Comparison of ENCODE assay signal across 14 cellular contexts in the genomic region with DNA sequence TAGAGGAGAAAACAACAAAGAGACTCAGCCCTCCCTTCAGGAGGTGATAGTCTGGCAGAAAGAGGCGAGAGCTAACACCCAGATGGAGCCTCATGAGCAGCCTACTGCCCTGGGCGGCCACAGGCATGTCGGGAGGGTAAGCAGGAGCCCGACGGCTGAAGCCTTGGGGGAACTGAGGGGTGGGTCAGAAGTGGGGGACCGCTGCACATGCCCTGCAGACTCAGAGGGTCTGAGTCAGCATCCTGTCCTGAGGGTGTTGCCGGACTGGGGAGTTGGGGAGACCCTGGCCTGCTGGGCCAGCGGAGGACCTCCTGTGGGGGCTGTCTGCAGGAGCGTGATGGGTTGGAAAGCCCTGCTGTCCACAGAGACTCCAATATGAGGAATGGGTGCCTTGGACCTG. TPM values are rescaled to one million over a fixed set of nuclear protein-coding genes. Genes with fewer than 3 reads are reported as not detected.
A peak's percentile ranks its signal among the peaks of the same experiment; 100 is the strongest.
DNase-seq lines count a peak whose midpoint lies in the region; ATAC-seq and TF ChIP-seq lines count a peak whose summit lies in the region.
"Had no signal": no experiment of that assay in that cellular context is flagged by ENCODE, and none has a peak within 500 bp of the region (broad histone marks: within the 10 kb centered on the region; RNA-seq: fewer than 3 reads in every experiment).

No MANE protein-coding gene starts in this region.

- peak overlapping the region in 2 of 3 experiments; percentile 15 to 79 for H3K27ac Mint-ChIP-seq in nephron
- H3K27ac Mint-ChIP-seq: CD4-positive, CD25-positive, alpha-beta regulatory T cell had no signal

- H3K27ac ChIP-seq in left ventricle myocardium inferior (replicated peaks) (no peak overlapping the region), RWPE1 (peak overlapping the region; percentile 9; the same call in 1 of the 2 replicates), spleen (no peak overlapping the region)
- H3K27ac ChIP-seq: 22Rv1 had no signal

- no peak for ATAC-seq in Right ventricle myocardium superior (ENCODE audit: poor library complexity)
- no peak for ATAC-seq in GM21423 (IDR thresholded peaks at IDR 0.05; ENCODE audit: unreplicated experiment)
- ATAC-seq: HCT116 had no signal

- H3K9me3 ChIP-seq in left ventricle myocardium inferior (replicated peaks) (no peaks in the 10 kb centered on the region), spleen (no peaks in the 10 kb centered on the region)

- no peak overlapping the region for H3K4me3 Mint-ChIP-seq in nephron

- no peak for TF ChIP-seq POLR2A in spleen (IDR thresholded peaks at IDR 0.05)

- no peak overlapping the region for H3K4me3 ChIP-seq in left ventricle myocardium inferior
- H3K4me3 ChIP-seq in spleen = no peak overlapping the region

- no peaks in the 10 kb centered on the region for H3K36me3 ChIP-seq in left ventricle myocardium inferior
- H3K36me3 ChIP-seq in spleen = no peaks in the 10 kb centered on the region

- intact Hi-C loops in Right ventricle myocardium superior (cut with DNase I) (no loop called here), left ventricle myocardium inferior (cut with micrococcal nuclease) (no loop called here), spleen (cut with DNase I; ENCODE audit: low total_unique reads) (no loop called here)

- POLR2A ChIA-PET in RWPE1 (lab: Yijun Ruan, JAX; ENCODE audit: low non-redundant PET) = no interaction called here

- CTCF ChIA-PET in RWPE1 (lab: Yijun Ruan, JAX) = no interaction called here

- peaks cover 29% of the 10 kb centered on the region for H3K4me1 Mint-ChIP-seq in nephron

- WGBS in spleen, 5 donors = 88 to 94% (median 90%) methylated on average over 9 of the region's 9 CpGs

- no peaks in the 10 kb centered on the region for H3K27me3 ChIP-seq in left ventricle myocardium inferior (ENCODE audit: low read depth)
- peaks cover 0 to 9% (median 0%) of the 10 kb centered on the region in 7 donors for H3K27me3 ChIP-seq in spleen (replicated peaks in 1 of 7)

- H3K9me3 Mint-ChIP-seq in nephron = peaks cover 3% of the 10 kb centered on the region
- H3K9me3 Mint-ChIP-seq: CD4-positive, CD25-positive, alpha-beta regulatory T cell had no signal

- DNase-seq in Right ventricle myocardium superior (peak; percentile 8), left ventricle myocardium inferior (no peak), RWPE1 (ENCODE audit: low spot score) (no peak), spleen (peak; percentile 61), UCSD-AML1 (lab: John Stamatoyannopoulos, UW; ENCODE audit: unreplicated experiment) (no peak), NCI-H1436 (lab: John Stamatoyannopoulos, UW) (no peak)
- DNase-seq: CD4-positive, CD25-positive, alpha-beta regulatory T cell; DMS79; GOT3; IMR-90 had no signal

- H3K27me3 Mint-ChIP-seq in nephron (ENCODE audit: low read depth) = no peaks in the 10 kb centered on the region

- H3K4me1 ChIP-seq in left ventricle myocardium inferior (peaks cover 21% of the 10 kb centered on the region), spleen (peaks cover 9 to 23% (median 18%) of the 10 kb centered on the region in 6 donors)

- TF ChIP-seq CTCF in left ventricle myocardium inferior (IDR thresholded peaks at IDR 0.05; ENCODE audit: borderline replicate concordance) (no peak), RWPE1 (conservative IDR thresholded peaks at IDR 0.05; ENCODE audit: low read depth) (no peak), nephron (IDR thresholded peaks at IDR 0.05; ENCODE audit: unreplicated experiment in 3 of 3) (no peak), spleen (IDR thresholded peaks at IDR 0.05 in 8 of 11, conservative IDR thresholded peaks at IDR 0.05 in 3 of 11) (no peak)

- no peaks in the 10 kb centered on the region for H3K36me3 Mint-ChIP-seq in nephron (ENCODE audit: low read depth)
- H3K36me3 Mint-ChIP-seq: CD4-positive, CD25-positive, alpha-beta regulatory T cell had no signal

RNA-seq across cellular contexts. Expression of a gene that starts 15.9 kb away (rescaled TPM):
- total RNA-seq in Right ventricle myocardium superior = 28.3 TPM
- total RNA-seq in left ventricle myocardium inferior = 28.5 TPM
- total RNA-seq in spleen = 100 to 1,000 TPM in 3 of 7 donors, 10 to 100 TPM in 4; 66.9 to 110 (median 96.4) TPM
- 100 to 1,000 TPM in 2 of 3 donors, 10 to 100 TPM in 1; 56.6 to 120 (median 102) TPM for polyA plus RNA-seq in spleen

RNA-seq across cellular contexts. Expression of a gene that starts 50.5 kb away (rescaled TPM):
- total RNA-seq in Right ventricle myocardium superior = 215 TPM
- 218 TPM for total RNA-seq in left ventricle myocardium inferior
- total RNA-seq in spleen = 10 to 100 TPM in 1 of 7 donors, 1 to 10 TPM in 6; 2.7 to 11.7 (median 8.3) TPM
- polyA plus RNA-seq in spleen = 1 to 10 TPM; 3.0 to 3.7 (median 3.2) TPM

Comparison
In these comparisons a context has a peak if more than half of its experiments do, and no peak if none do; other contexts are left out.
1. DNase-seq: peak in Right ventricle myocardium superior (single experiment) and spleen (single experiment); none in left ventricle myocardium inferior (single experiment), RWPE1 (single experiment), UCSD-AML1 (single experiment) and NCI-H1436 (single experiment).
2. RNA of a gene that starts 50.5 kb away (total RNA-seq): 218 TPM in left ventricle myocardium inferior (single experiment) and 215 TPM in Right ventricle myocardium superior (single experiment); 2.7 to 11.7 TPM in spleen; every median in the first group is over 10 times any median in the second.